ENCODE assay signal across 1 cellular context in genomic region chr20:33839591-33839990, GRCh38.
TF ChIP-seq lines count a peak whose summit lies in the region.

No MANE protein-coding gene starts in this region.

TF ChIP-seq in H1, 55 proteins besides CTCF, POLR2A, EP300 and RAD21:
- TF ChIP-seq CREB1 (IDR thresholded peaks at IDR 0.05) = no peak
- no peak for TF ChIP-seq TEAD4 (IDR thresholded peaks at IDR 0.05; ENCODE audit: low read depth, low read length)
- no peak for TF ChIP-seq ASH2L (IDR thresholded peaks at IDR 0.05; ENCODE audit: low read length)
- TF ChIP-seq ZNF274 (IDR thresholded peaks at IDR 0.05; ENCODE audit: borderline replicate concordance, extremely low read depth, low read length) = no peak
- TF ChIP-seq RBBP5 (IDR thresholded peaks at IDR 0.05; ENCODE audit: borderline replicate concordance, low read depth, low read length) = no peak
- no peak for TF ChIP-seq JUN (IDR thresholded peaks at IDR 0.05; ENCODE audit: low read depth, low read length)
- no peak for TF ChIP-seq MAFK (IDR thresholded peaks at IDR 0.05; ENCODE audit: low read depth, low read length)
- no peak for TF ChIP-seq TAF7 (optimal IDR thresholded peaks at IDR 0.05; ENCODE audit: borderline replicate concordance, low read depth, low read length)
- no peak for TF ChIP-seq JUND (IDR thresholded peaks at IDR 0.05; ENCODE audit: low read length)
- no peak for TF ChIP-seq HDAC6 (IDR thresholded peaks at IDR 0.05; ENCODE audit: low read depth, low read length)
